Comparison of ENCODE assay signal across 1 cellular context in genomic region chr21:36928960-36929359, GRCh38.
A peak's percentile ranks its signal among the peaks of the same experiment; 100 is the strongest.
TF ChIP-seq lines count a peak whose summit lies in the region.

No MANE protein-coding gene starts in this region.

TF ChIP-seq in liver, 16 proteins besides CTCF, POLR2A, EP300 and RAD21 (continued from another document):
- peak; percentile 35 for TF ChIP-seq ZBTB33 (IDR thresholded peaks at IDR 0.05)
- TF ChIP-seq HNF4G (IDR thresholded peaks at IDR 0.05) = peak; percentile 98
- peak in 1 of 2 donors; percentile 47 for TF ChIP-seq EGR1 (IDR thresholded peaks at IDR 0.05; ENCODE audit: low read depth in 2 of 2)
- peak in 1 of 2 donors; percentile 37 for TF ChIP-seq JUND (IDR thresholded peaks at IDR 0.05)
- no peak for TF ChIP-seq ATF3 (IDR thresholded peaks at IDR 0.05)
